20 cellular contexts compared by ENCODE assay signal in the genomic region with DNA sequence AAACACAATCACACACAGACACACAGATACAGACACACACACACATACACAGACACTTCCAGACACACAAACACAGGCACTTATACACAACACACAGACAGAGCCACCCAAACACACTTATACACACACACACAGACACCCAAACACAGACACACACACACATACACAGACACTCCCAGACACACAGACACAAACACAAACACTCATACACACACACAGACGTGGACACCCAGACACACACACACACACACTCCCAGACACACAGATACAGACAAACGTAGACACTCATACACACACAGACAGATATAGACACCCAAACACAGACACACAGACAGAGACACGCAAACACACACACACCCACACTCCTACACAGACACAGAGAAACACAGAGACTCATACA.
DNase-seq lines count a peak whose midpoint lies in the region; ATAC-seq, FAIRE-seq and TF ChIP-seq lines count a peak whose summit lies in the region.
"Had no signal": no experiment of that assay in that cellular context is flagged by ENCODE, and none has a peak within 500 bp of the region (broad histone marks: within the 10 kb centered on the region; RNA-seq: fewer than 3 reads in every experiment).

No MANE protein-coding gene starts in this region.

- H3K36me3 Mint-ChIP-seq in endodermal cell (ENCODE audit: low read depth): peaks cover 13% of the 10 kb centered on the region
- H3K36me3 Mint-ChIP-seq in CD14-positive monocyte: no peaks in the 10 kb centered on the region
- H3K36me3 Mint-ChIP-seq: CD4-positive, CD25-positive, alpha-beta regulatory T cell; CD8-positive, alpha-beta memory T cell had no signal

- BruUV-seq in K562 (replicated peaks; lab: Mats Ljungman, UMichigan): no TSS peak

- H3K9me3 Mint-ChIP-seq in endodermal cell (peaks cover 13% of the 10 kb centered on the region), CD14-positive monocyte (peaks cover 0 to 6% (median 3%) of the 10 kb centered on the region in 7 donors)
- H3K9me3 Mint-ChIP-seq: CD4-positive, CD25-positive, alpha-beta regulatory T cell had no signal

- DNase-seq in K562 (ENCODE audit: extremely low read depth in 1 of 4, low spot score in 3 of 4): no peak
- peak; percentile 13 for DNase-seq in endodermal cell
- DNase-seq in mesenteric fat pad (ENCODE audit: low spot score): peak; percentile 41
- no peak for DNase-seq in mucosa of descending colon
- no peak for DNase-seq in SKM-1 (lab: John Stamatoyannopoulos, UW; ENCODE audit: unreplicated experiment)
- no peak for DNase-seq in CD14-positive monocyte (ENCODE audit: low spot score)
- DNase-seq: CD4-positive, CD25-positive, alpha-beta regulatory T cell; CD8-positive, alpha-beta memory T cell; COR-L47; GDM1; GOT3; H9 had no signal

- H3K4me3 Mint-ChIP-seq in endodermal cell: no peak overlapping the region
- no peak overlapping the region for H3K4me3 Mint-ChIP-seq in CD14-positive monocyte
- H3K4me3 Mint-ChIP-seq: B cell; CD4-positive, CD25-positive, alpha-beta regulatory T cell; CD8-positive, alpha-beta memory T cell; H9 had no signal

- H3K27me3 Mint-ChIP-seq in endodermal cell (ENCODE audit: insufficient read depth) (no peaks in the 10 kb centered on the region), CD14-positive monocyte (ENCODE audit: low read depth in 3 of 3) (peaks cover 0 to 3% (median 3%) of the 10 kb centered on the region in 3 donors)
- H3K27me3 Mint-ChIP-seq: CD4-positive, CD25-positive, alpha-beta regulatory T cell had no signal

- H3K4me3 ChIP-seq in HEK293 (ENCODE audit: low read depth, low read length) (no peak overlapping the region), K562 (no peak overlapping the region), endodermal cell (ENCODE audit: low read length) (no peak overlapping the region), mucosa of descending colon (no peak overlapping the region)
- H3K4me3 ChIP-seq: BLaER1 treated with 17β-estradiol and CSF1 and Interleukin-3, amounts not matched to agents 10 nM and 100 nM had no signal

- POLR2A ChIA-PET in HEK293 (lab: Yijun Ruan, JAX) (no interaction called here), K562 (lab: Yijun Ruan, JAX) (interaction anchor here (1.7 kb wide), 1 partner anchor 16 kb away, joined by 4 read pairs; no protein-coding TSS in a partner anchor)

- TF ChIP-seq RAD21 in K562 (CRISPR knock-in tag; conservative IDR thresholded peaks at IDR 0.05 in 1 of 2, IDR thresholded peaks at IDR 0.05 in 1 of 2): no peak

- no peak overlapping the region for H3K9ac ChIP-seq in K562 (ENCODE audit: insufficient read depth in 1 of 2, low read depth in 2 of 2, low read length in 2 of 2)
- H3K9ac ChIP-seq in endodermal cell (ENCODE audit: extremely low read depth, low read length, poor library complexity, severe bottlenecking): no peak overlapping the region
- H3K9ac ChIP-seq: BLaER1 treated with 17β-estradiol and CSF1 and Interleukin-3, amounts not matched to agents 10 nM and 100 nM; KMS-11 had no signal

- no peak for TF ChIP-seq EP300 in K562 (IDR thresholded peaks at IDR 0.05; ENCODE audit: low read length)

- no peak overlapping the region for H2AFZ ChIP-seq in K562 (ENCODE audit: low read depth, low read length)

- H3K9me1 ChIP-seq in K562 (ENCODE audit: control insufficient read depth, insufficient read depth, low read length): no peaks in the 10 kb centered on the region

- peak; percentile 58 for FAIRE-seq in K562 (lab: Jason Lieb, UNC)
- FAIRE-seq: GM12892, GM18507, HTR-8/SVneo had no signal

- H3K9me3 ChIP-seq in HEK293 (ENCODE audit: control insufficient read depth, insufficient read depth, low read depth, low read length) (no peaks in the 10 kb centered on the region), K562 (replicated peaks; ENCODE audit: control insufficient read depth, insufficient read depth, low read depth, low read length) (no peaks in the 10 kb centered on the region), endodermal cell (ENCODE audit: control insufficient read depth, low read length) (peaks cover 11% of the 10 kb centered on the region), mucosa of descending colon (no peaks in the 10 kb centered on the region)

- TF ChIP-seq POLR2A in K562 (conservative IDR thresholded peaks at IDR 0.05): no peak

- H3K27ac Mint-ChIP-seq in endodermal cell (no peak overlapping the region), CD14-positive monocyte (no peak overlapping the region)
- H3K27ac Mint-ChIP-seq: B cell; CD4-positive, CD25-positive, alpha-beta regulatory T cell; CD8-positive, alpha-beta memory T cell; H9 had no signal

- peaks cover 34% of the 10 kb centered on the region for H3K4me1 Mint-ChIP-seq in endodermal cell
- no peaks in the 10 kb centered on the region for H3K4me1 Mint-ChIP-seq in CD14-positive monocyte
- H3K4me1 Mint-ChIP-seq: B cell; CD4-positive, CD25-positive, alpha-beta regulatory T cell; CD8-positive, alpha-beta memory T cell had no signal

- H3K79me2 ChIP-seq in K562 (ENCODE audit: control insufficient read depth, insufficient read depth, low read length): no peaks in the 10 kb centered on the region

- H3K27me3 ChIP-seq in K562 (ENCODE audit: control insufficient read depth in 2 of 2, insufficient read depth in 2 of 2, low read length in 2 of 2) (peaks cover 4 to 20% of the 10 kb centered on the region in 2 experiments; a peak in 3 of 5 replicates), endodermal cell (ENCODE audit: control insufficient read depth, insufficient read depth, low read length, poor library complexity, severe bottlenecking) (no peaks in the 10 kb centered on the region)
- H3K27me3 ChIP-seq: BLaER1 treated with 17β-estradiol and CSF1 and Interleukin-3, amounts not matched to agents 10 nM and 100 nM had no signal

- no peaks in the 10 kb centered on the region for H3K36me3 ChIP-seq in HEK293 (ENCODE audit: control insufficient read depth in 2 of 2, insufficient read depth in 1 of 2, low read length in 2 of 2)
- no peaks in the 10 kb centered on the region for H3K36me3 ChIP-seq in K562 (ENCODE audit: control insufficient read depth, insufficient read depth, low read length)
- H3K36me3 ChIP-seq in endodermal cell (ENCODE audit: control insufficient read depth, insufficient read depth, low read length): no peaks in the 10 kb centered on the region
- H3K36me3 ChIP-seq in mucosa of descending colon (ENCODE audit: low read depth): no peaks in the 10 kb centered on the region
- H3K36me3 ChIP-seq: BLaER1 treated with 17β-estradiol and CSF1 and Interleukin-3, amounts not matched to agents 10 nM and 100 nM had no signal

- WGBS in K562 (ENCODE audit: insufficient coverage, low coverage, missing lambda C conversion rate): 0% methylated on average over 3 of the region's 3 CpGs
- 80 to 90% methylated on average over 1 to 3 of the region's 3 CpGs for WGBS in endodermal cell (ENCODE audit: insufficient coverage in 1 of 2, insufficient read length in 1 of 2), 2 experiments

- in situ Hi-C loops in K562 (cut with MboI): no loop called here

- H3K27ac ChIP-seq in HEK293 (ENCODE audit: extremely low read depth, low read depth, low read length) (no peak overlapping the region), K562 (ENCODE audit: extremely low read depth, low read depth, low read length) (no peak overlapping the region), endodermal cell (ENCODE audit: low read depth, low read length) (no peak overlapping the region)
- H3K27ac ChIP-seq: BLaER1 treated with 17β-estradiol and CSF1 and Interleukin-3, amounts not matched to agents 10 nM and 100 nM; KMS-11 had no signal

- ATAC-seq in K562: no peak
- ATAC-seq in mucosa of descending colon: no peak
- ATAC-seq in esophagus mucosa: no peak

- H3K4me2 ChIP-seq in K562 (ENCODE audit: insufficient read depth, low read length): no peak overlapping the region
- H3K4me2 ChIP-seq: BLaER1 treated with 17β-estradiol and CSF1 and Interleukin-3, amounts not matched to agents 10 nM and 100 nM; KMS-11 had no signal

- intact Hi-C loops in K562 (cut with micrococcal nuclease) (no loop called here), mucosa of descending colon (cut with DNase I, micrococcal nuclease) (no loop called here), CD14-positive monocyte (cut with micrococcal nuclease) (no loop called here)

- TF ChIP-seq CTCF in HEK293 (tag by site-specific recombination; IDR thresholded peaks at IDR 0.05): no peak
- no peak for TF ChIP-seq CTCF in K562 (IDR thresholded peaks at IDR 0.05 in 2 of 3, conservative IDR thresholded peaks at IDR 0.05 in 1 of 3; ENCODE audit: insufficient read depth in 2 of 3, low read depth in 1 of 3, low read length in 3 of 3)
- no peak for TF ChIP-seq CTCF in endodermal cell (conservative IDR thresholded peaks at IDR 0.05)
- no peak for TF ChIP-seq CTCF in mucosa of descending colon (IDR thresholded peaks at IDR 0.05)
- TF ChIP-seq CTCF in CD14-positive monocyte (IDR thresholded peaks at IDR 0.05): no peak

- CTCF ChIA-PET in HEK293 (lab: Yijun Ruan, JAX): no interaction called here
- CTCF ChIA-PET in K562 (lab: Yijun Ruan, JAX; ENCODE audit: low intra/inter-chr PET ratio): no interaction called here

- H4K20me1 ChIP-seq in K562 (replicated peaks; ENCODE audit: control insufficient read depth, insufficient read depth, low read length): 0 out of 2 replicates have a peak, but pooled peaks cover 5% of the 10 kb centered on the region
- H4K20me1 ChIP-seq: BLaER1 treated with 17β-estradiol and CSF1 and Interleukin-3, amounts not matched to agents 10 nM and 100 nM had no signal

- H3K4me1 ChIP-seq in HEK293 (ENCODE audit: control insufficient read depth, insufficient read depth, low read length): no peaks in the 10 kb centered on the region
- H3K4me1 ChIP-seq in K562 (replicated peaks in 1 of 2; ENCODE audit: control insufficient read depth in 2 of 2, insufficient read depth in 2 of 2, low read length in 2 of 2): peaks cover 0 to 3% of the 10 kb centered on the region in 2 experiments; a peak in 1 of 5 replicates
- H3K4me1 ChIP-seq in endodermal cell (ENCODE audit: control insufficient read depth, insufficient read depth, low read length): peaks cover 22% of the 10 kb centered on the region
- H3K4me1 ChIP-seq in mucosa of descending colon (ENCODE audit: low read depth): no peaks in the 10 kb centered on the region

TF ChIP-seq in K562, 482 proteins besides CTCF, POLR2A, EP300 and RAD21 (continues in another document):
- TF ChIP-seq ZC3H11A (IDR thresholded peaks at IDR 0.05; ENCODE audit: low read depth, low read length) (no peak), CCNT2 (IDR thresholded peaks at IDR 0.05; ENCODE audit: borderline replicate concordance, extremely low read depth, insufficient read length, low read depth, low read length) (no peak)
- TF ChIP-seq, protein P1, sequence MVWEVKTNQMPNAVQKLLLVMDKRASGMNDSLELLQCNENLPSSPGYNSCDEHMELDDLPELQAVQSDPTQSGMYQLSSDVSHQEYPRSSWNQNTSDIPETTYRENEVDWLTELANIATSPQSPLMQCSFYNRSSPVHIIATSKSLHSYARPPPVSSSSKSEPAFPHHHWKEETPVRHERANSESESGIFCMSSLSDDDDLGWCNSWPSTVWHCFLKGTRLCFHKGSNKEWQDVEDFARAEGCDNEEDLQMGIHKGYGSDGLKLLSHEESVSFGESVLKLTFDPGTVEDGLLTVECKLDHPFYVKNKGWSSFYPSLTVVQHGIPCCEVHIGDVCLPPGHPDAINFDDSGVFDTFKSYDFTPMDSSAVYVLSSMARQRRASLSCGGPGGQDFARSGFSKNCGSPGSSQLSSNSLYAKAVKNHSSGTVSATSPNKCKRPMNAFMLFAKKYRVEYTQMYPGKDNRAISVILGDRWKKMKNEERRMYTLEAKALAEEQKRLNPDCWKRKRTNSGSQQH (CRISPR knock-in tag; IDR thresholded peaks at IDR 0.05): peak; percentile 57; the same call in 1 of the 2 replicates

Comparison
In these comparisons a context has a peak if more than half of its experiments do, and no peak if none do; other contexts are left out.
1. DNase-seq: peak in endodermal cell (single experiment) and mesenteric fat pad (single experiment); none in K562 (0 of 4), mucosa of descending colon (0 of 3), SKM-1 (single experiment) and CD14-positive monocyte (single experiment).